22 cellular contexts compared by ENCODE assay signal in the genomic region with DNA sequence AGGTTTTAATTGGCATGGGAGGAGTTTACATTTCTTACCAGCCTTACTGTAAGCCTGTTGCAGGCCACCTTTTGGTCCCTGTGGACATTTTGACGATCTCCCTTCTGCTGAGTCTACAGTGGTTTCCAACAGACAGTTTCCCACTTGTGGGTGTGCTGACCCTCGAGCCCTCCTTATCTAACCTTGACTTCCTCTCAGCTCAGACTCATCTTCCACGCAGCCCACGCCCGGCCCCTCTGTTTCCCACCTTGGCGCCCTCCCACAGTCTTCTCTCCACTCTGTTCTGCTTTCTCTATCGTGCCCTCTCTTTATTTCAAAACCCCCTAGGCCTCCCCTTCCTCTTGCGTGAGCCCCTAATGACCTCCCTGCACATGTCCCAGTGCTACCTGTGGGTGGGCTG. TPM values are rescaled to one million over a fixed set of nuclear protein-coding genes. Genes with fewer than 3 reads are reported as not detected.
DNase-seq lines count a peak whose midpoint lies in the region; ATAC-seq, FAIRE-seq and TF ChIP-seq lines count a peak whose summit lies in the region.
"Had no signal": no experiment of that assay in that cellular context is flagged by ENCODE, and none has a peak within 500 bp of the region (broad histone marks: within the 10 kb centered on the region; RNA-seq: fewer than 3 reads in every experiment).

No MANE protein-coding gene starts in this region.

- H4K20me1 ChIP-seq in K562 (replicated peaks; ENCODE audit: control insufficient read depth, insufficient read depth, low read length): peaks cover 7% of the 10 kb centered on the region; the same call in 1 of the 2 replicates
- H4K20me1 ChIP-seq in GM23338 (replicated peaks; ENCODE audit: insufficient read depth): no peaks in the 10 kb centered on the region

- H3F3A ChIP-seq in GM23338 (replicated peaks; ENCODE audit: low read depth): 0 out of 2 replicates have a peak, but pooled peaks cover 3% of the 10 kb centered on the region

- H3K9me3 ChIP-seq in T-helper 17 cell (ENCODE audit: control insufficient read depth, low read length, poor library complexity, severe bottlenecking): no peaks in the 10 kb centered on the region
- H3K9me3 ChIP-seq in K562 (replicated peaks; ENCODE audit: control insufficient read depth, insufficient read depth, low read depth, low read length): no peaks in the 10 kb centered on the region
- H3K9me3 ChIP-seq in gastroesophageal sphincter: no peaks in the 10 kb centered on the region
- no peaks in the 10 kb centered on the region for H3K9me3 ChIP-seq in spleen
- H3K9me3 ChIP-seq: BLaER1, body of pancreas, heart left ventricle, suprapubic skin had no signal

- TF ChIP-seq RAD21 in K562 (CRISPR knock-in tag; conservative IDR thresholded peaks at IDR 0.05 in 1 of 2, IDR thresholded peaks at IDR 0.05 in 1 of 2): no peak

- TF ChIP-seq POLR2A in K562 (conservative IDR thresholded peaks at IDR 0.05) (no peak; the same call in 1 of the 2 replicates), gastroesophageal sphincter (IDR thresholded peaks at IDR 0.05) (no peak), spleen (IDR thresholded peaks at IDR 0.05) (no peak)

- H3K36me3 Mint-ChIP-seq in activated naive CD4-positive, alpha-beta T cell treated with anti-CD3 and anti-CD28 coated beads, Interleukin-2, amount 50 U/mL, for 72 hours: peaks cover 30 to 35% of the 10 kb centered on the region in 2 donors
- peaks cover 52% of the 10 kb centered on the region for H3K36me3 Mint-ChIP-seq in activated naive CD4-positive, alpha-beta T cell treated with anti-CD3 and anti-CD28 coated beads for 36 hours (ENCODE audit: low read depth)
- H3K36me3 Mint-ChIP-seq in T-helper 17 cell (ENCODE audit: low read depth) (peaks cover 19% of the 10 kb centered on the region), GM23338 (ENCODE audit: low read depth) (no peaks in the 10 kb centered on the region)

- H3K4me1 Mint-ChIP-seq in activated naive CD4-positive, alpha-beta T cell treated with anti-CD3 and anti-CD28 coated beads for 36 hours (ENCODE audit: low read depth): peaks cover 16% of the 10 kb centered on the region
- H3K4me1 Mint-ChIP-seq in T-helper 17 cell (peaks cover 27% of the 10 kb centered on the region), GM23338 (peaks cover 11% of the 10 kb centered on the region)

- no TSS peak for BruUV-seq in K562 (replicated peaks; lab: Mats Ljungman, UMichigan)

- in situ Hi-C loops in K562 (cut with MboI): no loop called here

- FAIRE-seq in K562 (lab: Jason Lieb, UNC): no peak

- intact Hi-C loops in activated naive CD4-positive, alpha-beta T cell treated with anti-CD3 and anti-CD28 coated beads for 36 hours (cut with micrococcal nuclease): no loop called here
- intact Hi-C loops in K562 (cut with micrococcal nuclease): loop anchor here (10.0 kb wide), 1 partner anchor 654 kb away; a partner anchor contains a TSS
- intact Hi-C loops in spleen (cut with DNase I; ENCODE audit: low total_unique reads): no loop called here

- CTCF ChIA-PET in activated naive CD4-positive, alpha-beta T cell treated with anti-CD3 and anti-CD28 coated beads for 36 hours (lab: Charles Lee): interaction anchor here (1.6 kb wide), 1 partner anchor 15 kb away, joined by 4 read pairs; no protein-coding TSS in a partner anchor
- CTCF ChIA-PET in K562 (lab: Yijun Ruan, JAX; ENCODE audit: low intra/inter-chr PET ratio): no interaction called here

- H3K4me1 ChIP-seq in K562 (replicated peaks in 1 of 2; ENCODE audit: control insufficient read depth in 2 of 2, insufficient read depth in 2 of 2, low read length in 2 of 2) (peaks cover 18 to 22% of the 10 kb centered on the region in 2 experiments), GM23338 (ENCODE audit: insufficient read depth) (peaks cover under 1% of the 10 kb centered on the region; the same call in 1 of the 2 replicates), gastroesophageal sphincter (peaks cover 0 to 3% (median 0%) of the 10 kb centered on the region in 3 donors), spleen (peaks cover 7 to 41% (median 20%) of the 10 kb centered on the region in 6 donors)

- H3K9me1 ChIP-seq in K562 (ENCODE audit: control insufficient read depth, insufficient read depth, low read length): no peaks in the 10 kb centered on the region

- H2AFZ ChIP-seq in K562 (ENCODE audit: low read depth, low read length) (no peak overlapping the region), GM23338 (no peak overlapping the region)

- H3K4me2 ChIP-seq in K562 (ENCODE audit: insufficient read depth, low read length) (no peak overlapping the region), GM23338 (no peak overlapping the region)
- H3K4me2 ChIP-seq: BLaER1 had no signal

- H3K79me2 ChIP-seq in K562 (ENCODE audit: control insufficient read depth, insufficient read depth, low read length) (peaks cover 16% of the 10 kb centered on the region; the same call in 1 of the 3 replicates), GM23338 (replicated peaks; ENCODE audit: insufficient read depth) (no peaks in the 10 kb centered on the region)

- H3K9me2 ChIP-seq in GM23338 (ENCODE audit: insufficient read depth): no peaks in the 10 kb centered on the region

- POLR2A ChIA-PET in K562 (lab: Yijun Ruan, JAX): interaction anchor here (0.7 to 1.3 kb wide), 3 partner anchors 24 to 57 kb away, joined by 3 to 4 read pairs (median 4); no protein-coding TSS in a partner anchor

- H3K27ac ChIP-seq in K562 (ENCODE audit: extremely low read depth, low read depth, low read length): peak overlapping the region; percentile 30; the same call in 1 of the 3 replicates
- no peak overlapping the region for H3K27ac ChIP-seq in GM23338 (ENCODE audit: low read depth)
- H3K27ac ChIP-seq in gastroesophageal sphincter: no peak overlapping the region
- H3K27ac ChIP-seq in spleen: no peak overlapping the region
- H3K27ac ChIP-seq: BLaER1, body of pancreas, epithelial cell of prostate, heart left ventricle, RWPE1, SK-N-MC, suprapubic skin had no signal

- H3K27me3 ChIP-seq in K562 (ENCODE audit: control insufficient read depth in 2 of 2, insufficient read depth in 2 of 2, low read length in 2 of 2): no peaks in the 10 kb centered on the region
- 0 out of 2 replicates have a peak, but pooled peaks cover under 1% of the 10 kb centered on the region for H3K27me3 ChIP-seq in GM23338 (ENCODE audit: insufficient read depth)
- H3K27me3 ChIP-seq in gastroesophageal sphincter: peaks cover 9% of the 10 kb centered on the region
- H3K27me3 ChIP-seq in spleen (replicated peaks in 1 of 7): no peaks in the 10 kb centered on the region
- H3K27me3 ChIP-seq: BLaER1, body of pancreas, heart left ventricle, suprapubic skin had no signal

- no peak for TF ChIP-seq EP300 in K562 (IDR thresholded peaks at IDR 0.05; ENCODE audit: low read length)
- no peak for TF ChIP-seq EP300 in gastroesophageal sphincter (IDR thresholded peaks at IDR 0.05)

- H3K27ac Mint-ChIP-seq in activated naive CD4-positive, alpha-beta T cell treated with anti-CD3 and anti-CD28 coated beads, Interleukin-2, amount 50 U/mL, for 72 hours: peak overlapping the region; percentile 72 to 91
- H3K27ac Mint-ChIP-seq in activated naive CD4-positive, alpha-beta T cell treated with anti-CD3 and anti-CD28 coated beads for 36 hours: no peak overlapping the region
- peak overlapping the region; percentile 81 for H3K27ac Mint-ChIP-seq in T-helper 17 cell
- no peak overlapping the region; the same call in 1 of the 2 replicates for H3K27ac Mint-ChIP-seq in GM23338

- no peak for ATAC-seq in activated naive CD4-positive, alpha-beta T cell treated with anti-CD3 and anti-CD28 coated beads, Interleukin-2, amount 50 U/mL, for 72 hours
- no peak for ATAC-seq in T-helper 17 cell
- no peak; the same call in 2 of the 3 replicates for ATAC-seq in K562
- ATAC-seq in GM23338: no peak
- ATAC-seq in gastroesophageal sphincter: no peak
- ATAC-seq: activated T-cell treated with anti-CD3 and anti-CD28 coated beads, Interleukin-2, amount 50 U/mL, for 72 hours; body of pancreas; heart left ventricle; left cardiac atrium had no signal

- no peaks in the 10 kb centered on the region for H3K27me3 Mint-ChIP-seq in activated naive CD4-positive, alpha-beta T cell treated with anti-CD3 and anti-CD28 coated beads for 36 hours (ENCODE audit: low read depth)
- no peaks in the 10 kb centered on the region for H3K27me3 Mint-ChIP-seq in T-helper 17 cell
- H3K27me3 Mint-ChIP-seq in GM23338 (ENCODE audit: insufficient read depth, low read depth, poor library complexity): peaks cover 3% of the 10 kb centered on the region

- no peak overlapping the region for H3K4me3 Mint-ChIP-seq in activated naive CD4-positive, alpha-beta T cell treated with anti-CD3 and anti-CD28 coated beads for 36 hours
- H3K4me3 Mint-ChIP-seq in T-helper 17 cell: no peak overlapping the region
- H3K4me3 Mint-ChIP-seq in GM23338: no peak overlapping the region
- H3K4me3 Mint-ChIP-seq: activated T-cell treated with anti-CD3 and anti-CD28 coated beads, Interleukin-2, amount 50 U/mL, for 72 hours had no signal

- H3K36me3 ChIP-seq in K562 (ENCODE audit: control insufficient read depth, insufficient read depth, low read length): peaks cover 88% of the 10 kb centered on the region
- no peaks in the 10 kb centered on the region for H3K36me3 ChIP-seq in GM23338 (ENCODE audit: insufficient read depth)
- H3K36me3 ChIP-seq in gastroesophageal sphincter: no peaks in the 10 kb centered on the region
- H3K36me3 ChIP-seq in spleen: peaks cover 0 to 92% (median 52%) of the 10 kb centered on the region in 6 donors
- H3K36me3 ChIP-seq: suprapubic skin had no signal

- H3K4me3 ChIP-seq in K562 (no peak overlapping the region), GM23338 (no peak overlapping the region), gastroesophageal sphincter (no peak overlapping the region), spleen (no peak overlapping the region)
- H3K4me3 ChIP-seq: BLaER1, body of pancreas, heart left ventricle, SK-N-MC, suprapubic skin had no signal

- H3K9me3 Mint-ChIP-seq in activated naive CD4-positive, alpha-beta T cell treated with anti-CD3 and anti-CD28 coated beads, Interleukin-2, amount 50 U/mL, for 72 hours: no peaks in the 10 kb centered on the region
- no peaks in the 10 kb centered on the region for H3K9me3 Mint-ChIP-seq in activated naive CD4-positive, alpha-beta T cell treated with anti-CD3 and anti-CD28 coated beads for 36 hours
- no peaks in the 10 kb centered on the region; the same call in 2 of the 3 replicates for H3K9me3 Mint-ChIP-seq in GM23338
- H3K9me3 Mint-ChIP-seq: activated T-cell treated with anti-CD3 and anti-CD28 coated beads, Interleukin-2, amount 50 U/mL, for 72 hours had no signal

- TF ChIP-seq CTCF in K562 (IDR thresholded peaks at IDR 0.05 in 2 of 3, conservative IDR thresholded peaks at IDR 0.05 in 1 of 3; ENCODE audit: insufficient read depth in 2 of 3, low read depth in 1 of 3, low read length in 3 of 3) (no peak), GM23338 (conservative IDR thresholded peaks at IDR 0.05; ENCODE audit: low read depth in 2 of 2) (no peak), gastroesophageal sphincter (IDR thresholded peaks at IDR 0.05) (no peak), spleen (IDR thresholded peaks at IDR 0.05 in 8 of 11, conservative IDR thresholded peaks at IDR 0.05 in 3 of 11) (no peak)

- peak overlapping the region; percentile 10 to 53; a peak in 1 of 4 replicates for H3K9ac ChIP-seq in K562 (ENCODE audit: insufficient read depth in 1 of 2, low read depth in 2 of 2, low read length in 2 of 2)
- H3K9ac ChIP-seq: BLaER1 had no signal

- WGBS in K562 (ENCODE audit: insufficient coverage, low coverage, missing lambda C conversion rate): 52% methylated on average over 8 of the region's 8 CpGs
- WGBS in gastroesophageal sphincter (ENCODE audit: low coverage in 1 of 2), 2 donors: 88 to 93% methylated on average over 3 to 8 of the region's 8 CpGs
- WGBS in spleen, 5 donors: 51 to 71% (median 63%) methylated on average over 8 of the region's 8 CpGs

- no peak for DNase-seq in activated naive CD4-positive, alpha-beta T cell treated with anti-CD3 and anti-CD28 coated beads, Interleukin-2, amount 50 U/mL, for 72 hours (ENCODE audit: low spot score in 2 of 2)
- DNase-seq in activated naive CD4-positive, alpha-beta T cell treated with anti-CD3 and anti-CD28 coated beads for 36 hours: no peak
- no peak for DNase-seq in T-helper 17 cell
- no peak for DNase-seq in K562 (ENCODE audit: extremely low read depth in 1 of 4, low spot score in 3 of 4)
- DNase-seq in GM23338 (ENCODE audit: low spot score): no peak
- no peak for DNase-seq in spleen
- DNase-seq: ACHN; activated T-cell treated with anti-CD3 and anti-CD28 coated beads, Interleukin-2, amount 50 U/mL, for 72 hours; body of pancreas; left cardiac atrium; NCI-H2081; NCI-H774; nucleus accumbens; T1000 had no signal

RNA-seq across cellular contexts. Expression of a gene that starts 6.1 kb away (rescaled TPM):
- total RNA-seq in activated naive CD4-positive, alpha-beta T cell treated with anti-CD3 and anti-CD28 coated beads, Interleukin-2, amount 50 U/mL, for 72 hours: 10 to 100 TPM; 38.8 to 63.2 TPM
- total RNA-seq in activated naive CD4-positive, alpha-beta T cell treated with anti-CD3 and anti-CD28 coated beads for 36 hours: 10 to 100 TPM; 28.1 to 30.6 TPM
- total RNA-seq in T-helper 17 cell (10 to 100 TPM; 71.9 to 76.4 TPM), K562 (2014; rRNA removed) (13.1 and 21.8 TPM in 2 replicates), K562 (2014; rRNA removed; fragmentation: Illumina TruSeq; extraction: Trizol) (7.9 and 9.2 TPM in 2 replicates), K562 (2015; rRNA removed; fragmentation: Illumina TruSeq; extraction: Trizol) (11.1 and 11.8 TPM in 2 replicates), K562 (2021) (19.1 and 22.7 TPM in 2 replicates), gastroesophageal sphincter (10 to 100 TPM; 34.9 to 57.5 (median 43.6) TPM), spleen (100 to 1,000 TPM in 2 of 7 donors, 10 to 100 TPM in 5; 36.2 to 104 (median 78.0) TPM)
- total RNA-seq in K562 (2011; cell fraction: chromatin; rRNA removed; ENCODE audit: low replicate concordance): 15.5 and 36.2 TPM in 2 replicates
- 13.9 and 24.0 TPM in 2 replicates for total RNA-seq in K562 (2011; cell fraction: nucleolus; rRNA removed)
- total RNA-seq in K562 (2011; cell fraction: nucleoplasm; rRNA removed): 13.5 and 19.8 TPM in 2 replicates
- polyA plus RNA-seq in K562 (2011; rRNA removed) (27.3 and 58.1 TPM in 2 replicates), K562 (2014; fragmentation: Illumina TruSeq; extraction: Trizol) (11.4 and 15.9 TPM in 2 replicates), K562 (2014; fragmentation: Nextera tagmentation; extraction: Ambion mirVana) (under 1 TPM; 0.17 to 0.32 TPM), K562 (2014; rRNA removed) (15.3 and 15.6 TPM in 2 replicates), GM23338 (2016; fragmentation: Nextera tagmentation; extraction: Ambion mirVana) (28.5 and 32.7 TPM in 2 replicates), spleen (10 to 100 TPM; 16.2 to 31.4 (median 18.4) TPM)
- 17.5 and 24.2 TPM in 2 replicates for polyA plus RNA-seq in K562 (2011; cell fraction: cytosol; rRNA removed)
- 31.3 and 39.1 TPM in 2 replicates for polyA plus RNA-seq in K562 (2011; cell fraction: nucleus; rRNA removed)
- polyA plus RNA-seq in K562 (2012): 21.7 and 25.7 TPM in 2 replicates
- polyA minus RNA-seq in K562 (2011; rRNA and poly(A)+ RNA removed): 12.5 and 17.4 TPM in 2 replicates
- 11.4 and 13.7 TPM in 2 replicates for polyA minus RNA-seq in K562 (2011; cell fraction: cytosol; rRNA and poly(A)+ RNA removed)
- 3.4 and 10.0 TPM in 2 replicates for polyA minus RNA-seq in K562 (2011; cell fraction: nucleus; rRNA and poly(A)+ RNA removed)
- 29.7 and 30.3 TPM in 2 replicates for total RNA-seq in GM23338 (2014; rRNA removed; shearing (Covaris generic))

RNA-seq across cellular contexts. Expression of a gene that starts 9.8 kb away (rescaled TPM):
- total RNA-seq in activated naive CD4-positive, alpha-beta T cell treated with anti-CD3 and anti-CD28 coated beads, Interleukin-2, amount 50 U/mL, for 72 hours: 100 to 1,000 TPM; 119 to 198 TPM
- total RNA-seq in activated naive CD4-positive, alpha-beta T cell treated with anti-CD3 and anti-CD28 coated beads for 36 hours: 100 to 1,000 TPM; 112 to 119 TPM
- total RNA-seq in T-helper 17 cell (100 to 1,000 TPM in 1 of 2 donors, 10 to 100 TPM in 1; 97.5 to 101 TPM), K562 (2014; rRNA removed) (121 and 126 TPM in 2 replicates), K562 (2014; rRNA removed; fragmentation: Illumina TruSeq; extraction: Trizol) (61.7 and 65.6 TPM in 2 replicates), K562 (2015; rRNA removed; fragmentation: Illumina TruSeq; extraction: Trizol) (116 and 120 TPM in 2 replicates), K562 (2021) (112 and 139 TPM in 2 replicates), gastroesophageal sphincter (1 to 10 TPM in 3 of 4 donors, under 1 TPM in 1; 0.78 to 2.0 (median 1.7) TPM), spleen (10 to 100 TPM; 33.1 to 49.0 (median 42.3) TPM)
- total RNA-seq in K562 (2011; cell fraction: chromatin; rRNA removed; ENCODE audit: low replicate concordance): 135 and 260 TPM in 2 replicates
- total RNA-seq in K562 (2011; cell fraction: nucleolus; rRNA removed): 174 and 175 TPM in 2 replicates
- total RNA-seq in K562 (2011; cell fraction: nucleoplasm; rRNA removed): 146 and 165 TPM in 2 replicates
- polyA plus RNA-seq in K562 (2011; rRNA removed) (80.7 and 176 TPM in 2 replicates), K562 (2014; fragmentation: Illumina TruSeq; extraction: Trizol) (144 and 189 TPM in 2 replicates), K562 (2014; fragmentation: Nextera tagmentation; extraction: Ambion mirVana) (10 to 100 TPM; 18.7 to 19.8 TPM), K562 (2014; rRNA removed) (123 and 128 TPM in 2 replicates), GM23338 (2016; fragmentation: Nextera tagmentation; extraction: Ambion mirVana) (0.33 TPM in 1 of 2 replicates, not detected in the other), spleen (10 to 100 TPM; 27.8 to 34.2 (median 34.0) TPM)
- 155 and 163 TPM in 2 replicates for polyA plus RNA-seq in K562 (2011; cell fraction: cytosol; rRNA removed)
- polyA plus RNA-seq in K562 (2011; cell fraction: nucleus; rRNA removed): 215 and 278 TPM in 2 replicates
- 146 and 171 TPM in 2 replicates for polyA plus RNA-seq in K562 (2012)
- polyA minus RNA-seq in K562 (2011; rRNA and poly(A)+ RNA removed): 58.0 and 78.3 TPM in 2 replicates
- 54.1 and 65.3 TPM in 2 replicates for polyA minus RNA-seq in K562 (2011; cell fraction: cytosol; rRNA and poly(A)+ RNA removed)
- 38.1 and 80.1 TPM in 2 replicates for polyA minus RNA-seq in K562 (2011; cell fraction: nucleus; rRNA and poly(A)+ RNA removed)
- total RNA-seq in GM23338 (2014; rRNA removed; shearing (Covaris generic)): 0.12 TPM in 1 of 2 replicates, not detected in the other
- total RNA-seq: MCF 10A had no signal

RNA-seq across cellular contexts. Expression of a gene that starts 27.9 kb away (rescaled TPM):
- total RNA-seq in activated naive CD4-positive, alpha-beta T cell treated with anti-CD3 and anti-CD28 coated beads, Interleukin-2, amount 50 U/mL, for 72 hours: not detected
- not detected for total RNA-seq in activated naive CD4-positive, alpha-beta T cell treated with anti-CD3 and anti-CD28 coated beads for 36 hours
- total RNA-seq in T-helper 17 cell (not detected), K562 (2014; rRNA removed) (not detected in 2 replicates), K562 (2014; rRNA removed; fragmentation: Illumina TruSeq; extraction: Trizol) (not detected in 2 replicates), K562 (2015; rRNA removed; fragmentation: Illumina TruSeq; extraction: Trizol) (not detected in 2 replicates), K562 (2021) (not detected in 2 replicates), gastroesophageal sphincter (under 1 TPM; 0.16 to 0.39 (median 0.27) TPM), spleen (not detected)
- not detected in 2 replicates for total RNA-seq in K562 (2011; cell fraction: chromatin; rRNA removed; ENCODE audit: low replicate concordance)
- total RNA-seq in K562 (2011; cell fraction: nucleolus; rRNA removed): under 0.01 TPM in 2 replicates
- total RNA-seq in K562 (2011; cell fraction: nucleoplasm; rRNA removed): not detected in 2 replicates
- polyA plus RNA-seq in K562 (2011; rRNA removed) (0.01 TPM in 1 of 2 replicates, not detected in the other), K562 (2014; fragmentation: Illumina TruSeq; extraction: Trizol) (not detected in 2 replicates), K562 (2014; fragmentation: Nextera tagmentation; extraction: Ambion mirVana) (not detected), K562 (2014; rRNA removed) (not detected in 2 replicates), GM23338 (2016; fragmentation: Nextera tagmentation; extraction: Ambion mirVana) (0.08 and 0.19 TPM in 2 replicates), spleen (under 1 TPM in 1 of 3 donors, not detected in 2; 0.16 TPM)
- polyA plus RNA-seq in K562 (2011; cell fraction: cytosol; rRNA removed): 0.01 TPM in 1 of 2 replicates, not detected in the other
- 0.01 TPM in 1 of 2 replicates, not detected in the other for polyA plus RNA-seq in K562 (2011; cell fraction: nucleus; rRNA removed)
- polyA plus RNA-seq in K562 (2012): 0.07 TPM in 2 replicates
- not detected in 2 replicates for polyA minus RNA-seq in K562 (2011; rRNA and poly(A)+ RNA removed)
- not detected in 2 replicates for polyA minus RNA-seq in K562 (2011; cell fraction: cytosol; rRNA and poly(A)+ RNA removed)
- polyA minus RNA-seq in K562 (2011; cell fraction: nucleus; rRNA and poly(A)+ RNA removed): not detected in 2 replicates
- total RNA-seq in GM23338 (2014; rRNA removed; shearing (Covaris generic)): 0.21 TPM in 1 of 2 replicates, not detected in the other
- total RNA-seq: activated T-cell treated with anti-CD3 and anti-CD28 coated beads, Interleukin-2, amount 50 U/mL, for 72 hours; body of pancreas; MCF 10A; suprapubic skin had no signal

RNA-seq across cellular contexts. Expression of a gene that starts 43.0 kb away (rescaled TPM):
- total RNA-seq in activated naive CD4-positive, alpha-beta T cell treated with anti-CD3 and anti-CD28 coated beads, Interleukin-2, amount 50 U/mL, for 72 hours: under 1 TPM; 0.14 TPM
- total RNA-seq in activated naive CD4-positive, alpha-beta T cell treated with anti-CD3 and anti-CD28 coated beads for 36 hours: under 1 TPM; 0.19 to 0.22 TPM
- under 1 TPM; 0.13 to 0.25 TPM for total RNA-seq in T-helper 17 cell
- 0.72 and 0.77 TPM in 2 replicates for total RNA-seq in K562 (2011; cell fraction: chromatin; rRNA removed; ENCODE audit: low replicate concordance)
- 0.17 and 0.79 TPM in 2 replicates for total RNA-seq in K562 (2011; cell fraction: nucleolus; rRNA removed)
- total RNA-seq in K562 (2011; cell fraction: nucleoplasm; rRNA removed): 0.66 and 0.76 TPM in 2 replicates
- total RNA-seq in K562 (2014; rRNA removed): 0.12 and 0.45 TPM in 2 replicates
- total RNA-seq in K562 (2014; rRNA removed; fragmentation: Illumina TruSeq; extraction: Trizol): 0.11 and 0.13 TPM in 2 replicates
- total RNA-seq in K562 (2015; rRNA removed; fragmentation: Illumina TruSeq; extraction: Trizol): 0.26 and 0.29 TPM in 2 replicates
- total RNA-seq in K562 (2021): 0.20 and 0.31 TPM in 2 replicates
- polyA plus RNA-seq in K562 (2011; rRNA removed): 0.14 and 0.47 TPM in 2 replicates
- polyA plus RNA-seq in K562 (2011; cell fraction: cytosol; rRNA removed): 0.22 and 0.24 TPM in 2 replicates
- 1.2 and 1.8 TPM in 2 replicates for polyA plus RNA-seq in K562 (2011; cell fraction: nucleus; rRNA removed)
- polyA plus RNA-seq in K562 (2012): 0.26 and 0.96 TPM in 2 replicates
- polyA plus RNA-seq in K562 (2014; fragmentation: Illumina TruSeq; extraction: Trizol): 0.21 and 0.54 TPM in 2 replicates
- polyA plus RNA-seq in K562 (2014; fragmentation: Nextera tagmentation; extraction: Ambion mirVana): under 1 TPM in 1 of 2 experiments, not detected in 1; 0.01 TPM
- polyA plus RNA-seq in K562 (2014; rRNA removed): 0.12 and 0.42 TPM in 2 replicates
- polyA minus RNA-seq in K562 (2011; rRNA and poly(A)+ RNA removed): not detected in 2 replicates
- not detected in 2 replicates for polyA minus RNA-seq in K562 (2011; cell fraction: cytosol; rRNA and poly(A)+ RNA removed)
- 0.40 and 0.89 TPM in 2 replicates for polyA minus RNA-seq in K562 (2011; cell fraction: nucleus; rRNA and poly(A)+ RNA removed)
- total RNA-seq in GM23338 (2014; rRNA removed; shearing (Covaris generic)): 0.58 and 0.66 TPM in 2 replicates
- polyA plus RNA-seq in GM23338 (2016; fragmentation: Nextera tagmentation; extraction: Ambion mirVana): 0.89 and 0.96 TPM in 2 replicates
- total RNA-seq in gastroesophageal sphincter: 1 to 10 TPM in 1 of 4 donors, under 1 TPM in 3; 0.12 to 2.8 (median 0.48) TPM
- total RNA-seq in spleen: 10 to 100 TPM in 3 of 7 donors, 1 to 10 TPM in 4; 1.9 to 24.5 (median 8.6) TPM
- 1 to 10 TPM in 2 of 3 donors, under 1 TPM in 1; 0.61 to 3.3 (median 2.0) TPM for polyA plus RNA-seq in spleen

Comparison
In these comparisons a context has a peak if more than half of its experiments do, and no peak if none do; other contexts are left out.
1. H3K27ac Mint-ChIP-seq: peak in activated naive CD4-positive, alpha-beta T cell treated with anti-CD3 and anti-CD28 coated beads, Interleukin-2, amount 50 U/mL, for 72 hours (2 of 2) and T-helper 17 cell (single experiment); none in activated naive CD4-positive, alpha-beta T cell treated with anti-CD3 and anti-CD28 coated beads for 36 hours (single experiment) and GM23338 (single experiment).
2. RNA of a gene that starts 9.8 kb away (total RNA-seq): 119 to 198 TPM in activated naive CD4-positive, alpha-beta T cell treated with anti-CD3 and anti-CD28 coated beads, Interleukin-2, amount 50 U/mL, for 72 hours, 61.7 to 260 TPM in K562, 112 to 119 TPM in activated naive CD4-positive, alpha-beta T cell treated with anti-CD3 and anti-CD28 coated beads for 36 hours, 97.5 to 101 TPM in T-helper 17 cell and 33.1 to 49.0 TPM in spleen; 0.78 to 2.0 TPM in gastroesophageal sphincter and 0.12 TPM in GM23338; every median in the first group is over 10 times any median in the second.